In genomic region chr19:17557461-17557860, GRCh38 we compare ENCODE assay signal across 12 cellular contexts. TPM values are rescaled to one million over a fixed set of nuclear protein-coding genes. Genes with fewer than 3 reads are reported as not detected.
A peak's percentile ranks its signal among the peaks of the same experiment; 100 is the strongest.
DNase-seq lines count a peak whose midpoint lies in the region; ATAC-seq and TF ChIP-seq lines count a peak whose summit lies in the region.
"Had no signal": no experiment of that assay in that cellular context is flagged by ENCODE, and none has a peak within 500 bp of the region (broad histone marks: within the 10 kb centered on the region; RNA-seq: fewer than 3 reads in every experiment).

No MANE protein-coding gene starts in this region.

- ATAC-seq in DND-41 (ENCODE audit: insufficient read depth, low read depth) (no peak), T-helper 17 cell (no peak), HG03097 (IDR thresholded peaks at IDR 0.05; ENCODE audit: low FRiP score, unreplicated experiment) (no peak)

- peaks cover 40% of the 10 kb centered on the region for H3K4me1 ChIP-seq in DND-41 (ENCODE audit: insufficient read depth, low read length)

- peaks cover 10% of the 10 kb centered on the region for H3K4me1 Mint-ChIP-seq in T-helper 17 cell

- peaks cover 48% of the 10 kb centered on the region for H3K36me3 ChIP-seq in DND-41 (ENCODE audit: insufficient read depth, low read length)

- no peaks in the 10 kb centered on the region for H3K9me3 ChIP-seq in DND-41 (ENCODE audit: insufficient read depth, low read length, severe bottlenecking)
- no peaks in the 10 kb centered on the region for H3K9me3 ChIP-seq in T-helper 17 cell (ENCODE audit: control insufficient read depth, low read length, poor library complexity, severe bottlenecking)

- peaks cover 12% of the 10 kb centered on the region; the same call in 1 of the 2 replicates for H4K20me1 ChIP-seq in DND-41 (ENCODE audit: insufficient read depth, low read length)

- TF ChIP-seq CTCF in AG10803 (conservative IDR thresholded peaks at IDR 0.05; ENCODE audit: low read length) (no peak), DND-41 (IDR thresholded peaks at IDR 0.05; ENCODE audit: borderline replicate concordance, extremely low read depth, low read length, poor library complexity, severe bottlenecking) (no peak), fibroblast of villous mesenchyme (IDR thresholded peaks at IDR 0.05; ENCODE audit: insufficient read depth, low read depth, low read length) (no peak)

- no peak overlapping the region for H2AFZ ChIP-seq in DND-41 (ENCODE audit: low read depth, low read length)
- H2AFZ ChIP-seq: PC-9 had no signal

- no peaks in the 10 kb centered on the region for H3K27me3 ChIP-seq in DND-41 (ENCODE audit: insufficient read depth, low read length, poor library complexity)

- no peaks in the 10 kb centered on the region for H3K27me3 Mint-ChIP-seq in T-helper 17 cell
- H3K27me3 Mint-ChIP-seq: CD4-positive, alpha-beta T cell had no signal

- H3K27ac ChIP-seq in DND-41 (ENCODE audit: low read length), result no peak overlapping the region

- H3K9ac ChIP-seq in DND-41 (ENCODE audit: low read depth, low read length), result no peak overlapping the region

- H3K79me2 ChIP-seq in DND-41 (ENCODE audit: insufficient read depth, low read length), result peaks cover 38% of the 10 kb centered on the region

- peak overlapping the region; percentile 63 for H3K4me3 Mint-ChIP-seq in T-helper 17 cell

- H3K36me3 Mint-ChIP-seq in T-helper 17 cell (ENCODE audit: low read depth), result peaks cover 6% of the 10 kb centered on the region

- peak; percentile 30 for DNase-seq in AG10803 (ENCODE audit: low read depth)
- no peak for DNase-seq in DND-41
- no peak for DNase-seq in T-helper 17 cell
- peak; percentile 25 for DNase-seq in fibroblast of villous mesenchyme (ENCODE audit: low read depth)
- no peak for DNase-seq in stimulated activated CD4-positive, alpha-beta T cell treated with anti-CD3 and anti-CD28 coated beads, Interleukin-12 subunit alpha, Interleukin-12 subunit beta, amount 100 ng/mL, for 4 hours
- DNase-seq in cerebellum (ENCODE audit: low spot score), result no peak
- no peak for DNase-seq in stimulated activated CD4-positive, alpha-beta T cell treated with anti-CD3 and anti-CD28 coated beads, Interleukin-4, amount 100 ng/mL, for 1 hour
- DNase-seq: activated effector memory CD4-positive, alpha-beta T cell treated with Interleukin-2 at 50 U/mL for 16 hours; CD4-positive, alpha-beta T cell; central memory CD4-positive, alpha-beta T cell; PC-9 had no signal

- H3K4me3 ChIP-seq in AG10803 (ENCODE audit: low read length) (no peak overlapping the region), DND-41 (ENCODE audit: low read depth in 1 of 2, low read length in 2 of 2) (no peak overlapping the region), fibroblast of villous mesenchyme (ENCODE audit: low read depth, low read length) (no peak overlapping the region)

- peak overlapping the region; percentile 89; the same call in 1 of the 2 replicates for H3K4me2 ChIP-seq in DND-41 (ENCODE audit: insufficient read depth, low read length)

- no peak overlapping the region for H3K27ac Mint-ChIP-seq in T-helper 17 cell
- H3K27ac Mint-ChIP-seq: CD4-positive, alpha-beta T cell had no signal

RNA-seq across cellular contexts. Expression of gene COLGALT1, which starts 2.0 kb away (rescaled TPM):
- total RNA-seq in T-helper 17 cell (10 to 100 TPM; 42.1 to 42.4 TPM), fibroblast of villous mesenchyme (103 and 119 TPM in 2 replicates), cerebellum (19.1 TPM)

RNA-seq across cellular contexts. Expression of gene PGLS, which starts 46.0 kb away (rescaled TPM):
- total RNA-seq in T-helper 17 cell (10 to 100 TPM; 48.6 to 53.7 TPM), fibroblast of villous mesenchyme (41.5 and 75.4 TPM in 2 replicates), cerebellum (31.0 TPM)

Comparison
In these comparisons a context has a peak if more than half of its experiments do, and no peak if none do; other contexts are left out.
1. DNase-seq: peak in AG10803 (single experiment) and fibroblast of villous mesenchyme (single experiment); none in DND-41 (single experiment), T-helper 17 cell (0 of 3), stimulated activated CD4-positive, alpha-beta T cell treated with anti-CD3 and anti-CD28 coated beads, Interleukin-12 subunit alpha, Interleukin-12 subunit beta, amount 100 ng/mL, for 4 hours (single experiment), cerebellum (single experiment) and stimulated activated CD4-positive, alpha-beta T cell treated with anti-CD3 and anti-CD28 coated beads, Interleukin-4, amount 100 ng/mL, for 1 hour (single experiment).